13 cellular contexts compared by ENCODE assay signal in genomic region chr1:228781161-228781771, GRCh38. TPM values are rescaled to one million over a fixed set of nuclear protein-coding genes. Genes with fewer than 3 reads are reported as not detected.
DNase-seq lines count a peak whose midpoint lies in the region; ATAC-seq, FAIRE-seq and TF ChIP-seq lines count a peak whose summit lies in the region.
"Had no signal": no experiment of that assay in that cellular context is flagged by ENCODE, and none has a peak within 500 bp of the region (broad histone marks: within the 10 kb centered on the region; RNA-seq: fewer than 3 reads in every experiment).

No MANE protein-coding gene starts in this region.

- no peak for ATAC-seq in HG03139 (IDR thresholded peaks at IDR 0.05; ENCODE audit: unreplicated experiment)

- H3K9me3 ChIP-seq in BLaER1 treated with 17β-estradiol and CSF1 and Interleukin-3, amounts not matched to agents 10 nM and 100 nM (replicated peaks in 1 of 11), result no peaks in the 10 kb centered on the region
- no peaks in the 10 kb centered on the region for H3K9me3 ChIP-seq in SJSA1 (replicated peaks)
- H3K9me3 ChIP-seq: adrenal gland had no signal

- DNase-seq in NCI-H1092 treated with DMSO at 0.1 percent for 48 hours (lab: John Stamatoyannopoulos, UW) (peak; percentile 61), SJSA1 (ENCODE audit: low read depth in 1 of 2, low spot score in 2 of 2) (no peak), iris pigment epithelial cell (ENCODE audit: low read depth) (peak; percentile 41), GM20000 (ENCODE audit: low spot score) (no peak), RCC 7860 (ENCODE audit: low spot score) (no peak)
- DNase-seq in stimulated activated CD4-positive, alpha-beta T cell treated with anti-CD3 and anti-CD28 coated beads, Interleukin-4, amount 100 ng/mL, for 1 hour, result no peak
- DNase-seq: adrenal gland, Calu3, mammary epithelial cell, OCI-M1 had no signal

- peak overlapping the region in 3 of 11 experiments; percentile 8 to 55 (median 24); a peak in 2 of 22 replicates for H3K27ac ChIP-seq in BLaER1 treated with 17β-estradiol and CSF1 and Interleukin-3, amounts not matched to agents 10 nM and 100 nM
- H3K27ac ChIP-seq in SJSA1, result 0 out of 2 replicates have a peak overlapping the region, but pooled peaks have one; percentile 24
- H3K27ac ChIP-seq: adrenal gland, epithelial cell of prostate had no signal

- FAIRE-seq in RCC 7860 (lab: Jason Lieb, UNC), result no peak

- H3K27me3 ChIP-seq in BLaER1 treated with 17β-estradiol and CSF1 and Interleukin-3, amounts not matched to agents 10 nM and 100 nM, result no peaks in the 10 kb centered on the region
- H3K27me3 ChIP-seq in SJSA1 (replicated peaks), result no peaks in the 10 kb centered on the region
- H3K27me3 ChIP-seq: adrenal gland had no signal

- peaks cover 23 to 61% (median 51%) of the 10 kb centered on the region in 10 experiments for H3K4me1 ChIP-seq in BLaER1 treated with 17β-estradiol and CSF1 and Interleukin-3, amounts not matched to agents 10 nM and 100 nM
- H3K4me1 ChIP-seq in SJSA1 (replicated peaks), result peaks cover 22% of the 10 kb centered on the region
- H3K4me1 ChIP-seq: adrenal gland had no signal

- no peak for TF ChIP-seq CTCF in GM20000 (IDR thresholded peaks at IDR 0.05; ENCODE audit: extremely low read depth, missing control alignments)

- no peak overlapping the region for H3K9ac ChIP-seq in BLaER1 treated with 17β-estradiol and CSF1 and Interleukin-3, amounts not matched to agents 10 nM and 100 nM

- no peaks in the 10 kb centered on the region for H3K36me3 ChIP-seq in BLaER1 treated with 17β-estradiol and CSF1 and Interleukin-3, amounts not matched to agents 10 nM and 100 nM
- H3K36me3 ChIP-seq in SJSA1, result no peaks in the 10 kb centered on the region
- H3K36me3 ChIP-seq: adrenal gland had no signal

- H4K20me1 ChIP-seq in BLaER1 treated with 17β-estradiol and CSF1 and Interleukin-3, amounts not matched to agents 10 nM and 100 nM, result no peaks in the 10 kb centered on the region

- H3K4me3 ChIP-seq in BLaER1 treated with 17β-estradiol and CSF1 and Interleukin-3, amounts not matched to agents 10 nM and 100 nM, result no peak overlapping the region
- no peak overlapping the region for H3K4me3 ChIP-seq in SJSA1
- H3K4me3 ChIP-seq: adrenal gland had no signal

- peak overlapping the region in 10 of 11 experiments; percentile 5 to 81 (median 70); a peak in 19 of 22 replicates for H3K4me2 ChIP-seq in BLaER1 treated with 17β-estradiol and CSF1 and Interleukin-3, amounts not matched to agents 10 nM and 100 nM

RNA-seq across cellular contexts. Expression of gene RHOU, which starts 46.0 kb away (rescaled TPM):
- total RNA-seq in SJSA1 (2014; rRNA removed; shearing (Covaris generic)), result 13.6 and 17.7 TPM in 2 replicates

Comparison
In these comparisons a context has a peak if more than half of its experiments do, and no peak if none do; other contexts are left out.
1. DNase-seq: peak in NCI-H1092 treated with DMSO at 0.1 percent for 48 hours (single experiment) and iris pigment epithelial cell (single experiment); none in SJSA1 (0 of 2), stimulated activated CD4-positive, alpha-beta T cell treated with anti-CD3 and anti-CD28 coated beads, Interleukin-4, amount 100 ng/mL, for 1 hour (single experiment), GM20000 (single experiment) and RCC 7860 (single experiment).